In genomic region chr11:9717719-9718118, GRCh38 we compare ENCODE assay signal across 12 cellular contexts. TPM values are rescaled to one million over a fixed set of nuclear protein-coding genes. Genes with fewer than 3 reads are reported as not detected.
DNase-seq lines count a peak whose midpoint lies in the region; FAIRE-seq and TF ChIP-seq lines count a peak whose summit lies in the region.
"Had no signal": no experiment of that assay in that cellular context is flagged by ENCODE, and none has a peak within 500 bp of the region (broad histone marks: within the 10 kb centered on the region; RNA-seq: fewer than 3 reads in every experiment).

No MANE protein-coding gene starts in this region.

- H3K9me1 ChIP-seq in endothelial cell of umbilical vein (replicated peaks; ENCODE audit: control insufficient read depth, extremely low read depth, insufficient read depth, low read length): no peaks in the 10 kb centered on the region

- peak overlapping the region; percentile 58 to 87 (median 65); a peak in 20 of 22 replicates for H3K4me2 ChIP-seq in BLaER1 treated with 17β-estradiol and CSF1 and Interleukin-3, amounts not matched to agents 10 nM and 100 nM
- peak overlapping the region; percentile 20 for H3K4me2 ChIP-seq in endothelial cell of umbilical vein (ENCODE audit: insufficient read depth, low read length)

- peaks cover 0 to 28% (median 20%) of the 10 kb centered on the region in 11 experiments; a peak in 18 of 22 replicates for H3K9me3 ChIP-seq in BLaER1 treated with 17β-estradiol and CSF1 and Interleukin-3, amounts not matched to agents 10 nM and 100 nM (replicated peaks in 1 of 11)
- H3K9me3 ChIP-seq in HUES64 (ENCODE audit: insufficient read depth, low read depth, low read length) (0 out of 2 replicates have a peak, but pooled peaks cover 2% of the 10 kb centered on the region), endothelial cell of umbilical vein (replicated peaks; ENCODE audit: control insufficient read depth, insufficient read depth, low read length) (no peaks in the 10 kb centered on the region), skeletal muscle tissue (ENCODE audit: control insufficient read depth in 3 of 3, low read length in 3 of 3) (no peaks in the 10 kb centered on the region)

- peak overlapping the region; percentile 37 to 76 (median 68); a peak in 17 of 22 replicates for H3K27ac ChIP-seq in BLaER1 treated with 17β-estradiol and CSF1 and Interleukin-3, amounts not matched to agents 10 nM and 100 nM
- H3K27ac ChIP-seq in HUES64 (ENCODE audit: low read depth, low read length) (0 out of 2 replicates have a peak overlapping the region, but pooled peaks have one; percentile 7), endothelial cell of umbilical vein (ENCODE audit: insufficient read depth, low read depth, low read length) (peak overlapping the region; percentile 94), skeletal muscle tissue (ENCODE audit: low read depth, low read length) (peak overlapping the region; percentile 69)

- intact Hi-C loops in endothelial cell of umbilical vein (cut with micrococcal nuclease): loop anchor here (1.0 to 2.0 kb wide), 2 partner anchors 15 to 90 kb away; no protein-coding TSS in a partner anchor

- FAIRE-seq in endothelial cell of umbilical vein (lab: Jason Lieb, UNC): no peak

- dilution Hi-C loops in endothelial cell of umbilical vein (cut with MboI; ENCODE audit: extremely low pct_ligation_motif_present, low sequenced_read_pairs): no loop called here

- H3K4me1 ChIP-seq in BLaER1 treated with 17β-estradiol and CSF1 and Interleukin-3, amounts not matched to agents 10 nM and 100 nM: peaks cover 46 to 58% (median 49%) of the 10 kb centered on the region in 10 experiments
- H3K4me1 ChIP-seq in HUES64 (ENCODE audit: insufficient read depth, low read length) (peaks cover 6% of the 10 kb centered on the region), endothelial cell of umbilical vein (ENCODE audit: control insufficient read depth, extremely low read depth, insufficient read depth, low read length) (peaks cover 67% of the 10 kb centered on the region), skeletal muscle tissue (ENCODE audit: control insufficient read depth in 3 of 3, insufficient read depth in 3 of 3, low read length in 3 of 3) (peaks cover 5 to 13% (median 12%) of the 10 kb centered on the region in 3 donors)

- peaks cover 0 to 90% (median 0%) of the 10 kb centered on the region in 11 experiments; a peak in 5 of 22 replicates for H4K20me1 ChIP-seq in BLaER1 treated with 17β-estradiol and CSF1 and Interleukin-3, amounts not matched to agents 10 nM and 100 nM
- no peaks in the 10 kb centered on the region for H4K20me1 ChIP-seq in endothelial cell of umbilical vein (replicated peaks; ENCODE audit: control insufficient read depth, extremely low read depth, insufficient read depth, low read length)

- CTCF ChIA-PET in endothelial cell of umbilical vein (lab: Charles Lee): interaction anchor here (1.0 to 2.9 kb wide), 5 partner anchors 9 to 142 kb away, joined by 3 to 16 read pairs (median 9); no protein-coding TSS in a partner anchor

- H3K27me3 ChIP-seq in BLaER1 treated with 17β-estradiol and CSF1 and Interleukin-3, amounts not matched to agents 10 nM and 100 nM: no peaks in the 10 kb centered on the region
- no peaks in the 10 kb centered on the region for H3K27me3 ChIP-seq in HUES64 (ENCODE audit: insufficient read depth, low read length)
- H3K27me3 ChIP-seq in endothelial cell of umbilical vein (ENCODE audit: control insufficient read depth in 2 of 2, insufficient read depth in 2 of 2, low read length in 2 of 2): no peaks in the 10 kb centered on the region
- no peaks in the 10 kb centered on the region for H3K27me3 ChIP-seq in skeletal muscle tissue (ENCODE audit: control insufficient read depth in 3 of 3, insufficient read depth in 3 of 3, low read length in 3 of 3)

- peaks cover 0 to 57% (median 17%) of the 10 kb centered on the region in 11 experiments; a peak in 15 of 22 replicates for H3K36me3 ChIP-seq in BLaER1 treated with 17β-estradiol and CSF1 and Interleukin-3, amounts not matched to agents 10 nM and 100 nM
- peaks cover 28% of the 10 kb centered on the region for H3K36me3 ChIP-seq in HUES64 (ENCODE audit: insufficient read depth, low read length)
- peaks cover 0 to 10% of the 10 kb centered on the region in 2 experiments for H3K36me3 ChIP-seq in endothelial cell of umbilical vein (ENCODE audit: control insufficient read depth in 2 of 2, extremely low read depth in 1 of 2, insufficient read depth in 2 of 2, low read length in 2 of 2)
- H3K36me3 ChIP-seq in skeletal muscle tissue (ENCODE audit: control insufficient read depth in 3 of 3, insufficient read depth in 3 of 3, low read length in 3 of 3): peaks cover 0 to 4% (median 0%) of the 10 kb centered on the region in 3 donors

- H3K4me3 ChIP-seq in BLaER1 treated with 17β-estradiol and CSF1 and Interleukin-3, amounts not matched to agents 10 nM and 100 nM: no peak overlapping the region
- no peak overlapping the region for H3K4me3 ChIP-seq in HUES64 (ENCODE audit: low read length)
- H3K4me3 ChIP-seq in endothelial cell of umbilical vein (replicated peaks in 1 of 3; ENCODE audit: insufficient read depth in 1 of 3, low read depth in 1 of 3, low read length in 3 of 3): no peak overlapping the region
- H3K4me3 ChIP-seq in skeletal muscle tissue (ENCODE audit: low read length in 3 of 3): no peak overlapping the region

- no peak overlapping the region; a peak in 1 of 22 replicates for H3K9ac ChIP-seq in BLaER1 treated with 17β-estradiol and CSF1 and Interleukin-3, amounts not matched to agents 10 nM and 100 nM
- no peak overlapping the region for H3K9ac ChIP-seq in HUES64 (ENCODE audit: low read depth, low read length)
- peak overlapping the region; percentile 48 for H3K9ac ChIP-seq in endothelial cell of umbilical vein (replicated peaks; ENCODE audit: extremely low read depth, insufficient read depth, low read length)
- H3K9ac ChIP-seq in skeletal muscle tissue (ENCODE audit: low read depth in 1 of 3, low read length in 3 of 3): no peak overlapping the region

- no peak overlapping the region for H2AFZ ChIP-seq in endothelial cell of umbilical vein (ENCODE audit: low read depth, low read length)

- 85% methylated on average over 2 of the region's 2 CpGs for WGBS in HUES64

- H3K79me2 ChIP-seq in endothelial cell of umbilical vein (ENCODE audit: control insufficient read depth, insufficient read depth, low read length): peaks cover 51% of the 10 kb centered on the region

- no peak for TF ChIP-seq CTCF in endothelial cell of umbilical vein (IDR thresholded peaks at IDR 0.05; ENCODE audit: extremely low read depth in 1 of 2, insufficient read depth in 1 of 2, low read depth in 1 of 2, low read length in 2 of 2)

- no TSS peak for BruUV-seq in endothelial cell of umbilical vein (replicated peaks; lab: Mats Ljungman, UMichigan)

- DNase-seq in endothelial cell of umbilical vein (ENCODE audit: low read depth, low spot score): peak; percentile 35
- DNase-seq in medulla oblongata (ENCODE audit: extremely low spot score): no peak
- DNase-seq in anterior cingulate cortex (lab: John Stamatoyannopoulos, UW): no peak
- DNase-seq in LoVo (ENCODE audit: low spot score): no peak
- DNase-seq in kidney tubule cell (ENCODE audit: low spot score): no peak
- DNase-seq: activated CD4-positive, alpha-beta T cell treated with anti-CD3 and anti-CD28 coated beads, Interleukin-2, amount 10 ng/mL, durations not matched to agents 7 days and 5 days; CD4-positive, alpha-beta memory T cell; natural killer cell; T-helper 1 cell had no signal

- TF ChIP-seq POLR2A in endothelial cell of umbilical vein (IDR thresholded peaks at IDR 0.05; ENCODE audit: low read depth, low read length): no peak

- POLR2A ChIA-PET in endothelial cell of umbilical vein (lab: Charles Lee): interaction anchor here (0.6 to 1.7 kb wide), 3 partner anchors 10 to 587 kb away, joined by 3 read pairs; partner anchors contain the start of genes ADM and ZNF143

TF ChIP-seq in endothelial cell of umbilical vein, 7 proteins besides CTCF, POLR2A, EP300 and RAD21:
- TF ChIP-seq MYC (IDR thresholded peaks at IDR 0.05; ENCODE audit: low read depth, low read length) (no peak), POLR2AphosphoS5 (IDR thresholded peaks at IDR 0.05; ENCODE audit: insufficient read depth, low read depth, low read length) (peak; percentile 8)

RNA-seq across cellular contexts. Expression of gene SWAP70, which starts 53.8 kb away (rescaled TPM):
- polyA plus RNA-seq in HUES64 (2013, experiment 1 of 2): 22.5 TPM
- polyA plus RNA-seq in HUES64 (2013, experiment 2 of 2): 25.7 TPM
- total RNA-seq in endothelial cell of umbilical vein: 156 and 165 TPM in 2 replicates
- polyA plus RNA-seq in endothelial cell of umbilical vein: 39.6 and 52.5 TPM in 2 replicates
- polyA plus RNA-seq in endothelial cell of umbilical vein (2011; cell fraction: cytosol; rRNA removed): 62.4 and 66.8 TPM in 2 replicates
- polyA plus RNA-seq in endothelial cell of umbilical vein (2011; cell fraction: nucleus; rRNA removed): 49.5 and 63.1 TPM in 2 replicates
- 106 and 152 TPM in 2 replicates for polyA plus RNA-seq in endothelial cell of umbilical vein (2012)
- polyA minus RNA-seq in endothelial cell of umbilical vein: 89.0 and 89.6 TPM in 2 replicates
- 16.4 TPM for polyA minus RNA-seq in endothelial cell of umbilical vein (2011; cell fraction: cytosol; rRNA and poly(A)+ RNA removed)
- polyA minus RNA-seq in endothelial cell of umbilical vein (2011; cell fraction: nucleus; rRNA and poly(A)+ RNA removed): 49.5 and 64.0 TPM in 2 replicates
- total RNA-seq in skeletal muscle tissue: 14.6 TPM

Comparison
In these comparisons a context has a peak if more than half of its experiments do, and no peak if none do; other contexts are left out.
1. H3K27ac ChIP-seq: peak in every context shown above with its lines; median percentile 94 in endothelial cell of umbilical vein; 69 in skeletal muscle tissue; 68 in BLaER1 treated with 17β-estradiol and CSF1 and Interleukin-3, amounts not matched to agents 10 nM and 100 nM; 7 in HUES64.
2. RNA of gene SWAP70, which starts 53.8 kb away (total RNA-seq): 156 to 165 TPM in endothelial cell of umbilical vein; 14.6 TPM in skeletal muscle tissue (single experiment); every median in the first group is over 10 times any median in the second.